Comparison of ENCODE assay signal across 26 cellular contexts in the genomic region with DNA sequence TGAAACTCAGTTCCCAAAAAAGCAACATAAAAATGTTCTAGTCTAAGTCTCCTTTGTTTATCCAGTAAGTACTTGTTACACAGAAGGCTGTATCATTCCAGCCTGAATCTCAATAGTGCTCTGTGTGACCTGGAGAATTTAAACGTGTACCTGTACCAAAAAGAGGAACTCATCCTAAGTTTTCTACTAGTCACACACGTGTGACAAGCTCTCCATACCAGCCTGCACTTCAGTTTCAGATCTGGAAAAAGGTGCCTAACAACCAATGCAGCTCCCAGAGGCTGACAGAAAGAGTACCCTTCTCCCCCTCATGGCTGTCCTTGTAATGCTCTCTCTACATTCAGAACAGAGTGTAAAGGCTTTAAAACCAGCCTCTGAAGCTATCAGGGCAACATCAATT. TPM values are rescaled to one million over a fixed set of nuclear protein-coding genes. Genes with fewer than 3 reads are reported as not detected.
"Had no signal": no experiment of that assay in that cellular context is flagged by ENCODE, and none has a peak within 500 bp of the region (broad histone marks: within the 10 kb centered on the region; RNA-seq: fewer than 3 reads in every experiment).

No MANE protein-coding gene starts in this region.

- H3K36me3 Mint-ChIP-seq: activated CD4-positive, alpha-beta memory T cell treated with anti-CD3 and anti-CD28 coated beads for 36 hours; activated naive CD8-positive, alpha-beta T cell treated with anti-CD3 and anti-CD28 coated beads, Interleukin-2, amount 10 ng/mL, durations not matched to agents 7 days and 5 days had no signal

- H3K4me3 ChIP-seq: gastrocnemius medialis, right lobe of liver, thyroid gland, upper lobe of right lung had no signal

- H3K4me3 Mint-ChIP-seq: activated CD4-positive, alpha-beta memory T cell treated with anti-CD3 and anti-CD28 coated beads for 36 hours; activated CD4-positive, alpha-beta T cell treated with anti-CD3 and anti-CD28 coated beads, Interleukin-2, amount 10 ng/mL, durations not matched to agents 24 days and 14 days; activated naive CD4-positive, alpha-beta T cell treated with anti-CD3 and anti-CD28 coated beads for 36 hours; activated naive CD8-positive, alpha-beta T cell treated with anti-CD3 and anti-CD28 coated beads, Interleukin-2, amount 10 ng/mL, durations not matched to agents 7 days and 5 days; activated T-helper 1 cell treated with anti-CD3 and anti-CD28 coated beads, Interleukin-12 subunit alpha, Interleukin-12 subunit beta, Interleukin-2, Interleukin-4 antibody, amounts not matched to agents 30 ng/mL and 10 ng/mL and 1 ng/mL, durations not matched to agents 14 hours and 24 hours and 36 hours; nephron; T-helper 1 cell treated with Interleukin-12 subunit alpha and Interleukin-12 subunit beta and Interleukin-4 antibody, amounts not matched to agents 30 μg/mL and 1 μg/mL, for 36 hours had no signal

- DNase-seq: activated CD4-positive, alpha-beta memory T cell treated with anti-CD3 and anti-CD28 coated beads for 36 hours; activated CD4-positive, alpha-beta T cell treated with anti-CD3 and anti-CD28 coated beads, Interleukin-2, amount 10 ng/mL, durations not matched to agents 24 days and 14 days; activated CD4-positive, CD25-positive, alpha-beta regulatory T cell treated with anti-CD3 and anti-CD28 coated beads, Interleukin-2, amount 50 U/mL, for 72 hours; activated CD8-positive, alpha-beta memory T cell treated with anti-CD3 and anti-CD28 coated beads, Interleukin-2, amount 50 U/mL, for 4 hours; activated effector memory CD4-positive, alpha-beta T cell treated with anti-CD3 and anti-CD28 coated beads, Interleukin-2, amount 50 U/mL, for 16 hours; activated naive CD4-positive, alpha-beta T cell treated with anti-CD3 and anti-CD28 coated beads for 36 hours; activated naive CD8-positive, alpha-beta T cell treated with anti-CD3 and anti-CD28 coated beads, Interleukin-2, amount 10 ng/mL, durations not matched to agents 7 days and 5 days; activated T-cell treated with anti-CD3 and anti-CD28 coated beads, Interleukin-2, amount 50 U/mL, for 1 hour; brain microvascular endothelial cell; effector memory CD4-positive, alpha-beta T cell; gastrocnemius medialis; glutamatergic neuron; islet precursor cell; left cardiac atrium; left ventricle myocardium superior; right lobe of liver; stimulated activated CD4-positive, alpha-beta T cell treated with anti-CD3 and anti-CD28 coated beads, Interleukin-2, amount 100 ng/mL, for 48 hours; stimulated activated naive CD8-positive, alpha-beta T cell treated with anti-CD3 and anti-CD28 coated beads, Interleukin-15, Interleukin-2, amounts not matched to agents 100 U/mL and 50 U/mL, for 24 hours; T-helper 9 cell; thyroid gland; upper lobe of right lung had no signal

- H3K27ac Mint-ChIP-seq: activated CD4-positive, alpha-beta memory T cell treated with anti-CD3 and anti-CD28 coated beads for 36 hours; activated CD4-positive, alpha-beta T cell treated with anti-CD3 and anti-CD28 coated beads, Interleukin-2, amount 10 ng/mL, durations not matched to agents 24 days and 14 days; activated naive CD4-positive, alpha-beta T cell treated with anti-CD3 and anti-CD28 coated beads for 36 hours; activated naive CD8-positive, alpha-beta T cell treated with anti-CD3 and anti-CD28 coated beads, Interleukin-2, amount 10 ng/mL, durations not matched to agents 7 days and 5 days; activated T-helper 1 cell treated with anti-CD3 and anti-CD28 coated beads, Interleukin-12 subunit alpha, Interleukin-12 subunit beta, Interleukin-2, Interleukin-4 antibody, amounts not matched to agents 30 ng/mL and 10 ng/mL and 1 ng/mL, durations not matched to agents 14 hours and 24 hours and 36 hours; nephron; T-helper 1 cell treated with Interleukin-12 subunit alpha and Interleukin-12 subunit beta and Interleukin-4 antibody, amounts not matched to agents 30 μg/mL and 1 μg/mL, for 36 hours had no signal

- H3K27me3 ChIP-seq: brain microvascular endothelial cell, gastrocnemius medialis, neutrophil, right lobe of liver, thyroid gland, upper lobe of right lung had no signal

- ATAC-seq: gastrocnemius medialis; left cardiac atrium; left ventricle myocardium superior; right lobe of liver; stimulated activated naive CD8-positive, alpha-beta T cell treated with anti-CD3 and anti-CD28 coated beads, Interleukin-15, Interleukin-2, amounts not matched to agents 100 U/mL and 50 U/mL, for 24 hours; upper lobe of right lung had no signal

- H3K9me3 Mint-ChIP-seq: activated CD4-positive, alpha-beta memory T cell treated with anti-CD3 and anti-CD28 coated beads for 36 hours; activated CD4-positive, alpha-beta T cell treated with anti-CD3 and anti-CD28 coated beads, Interleukin-2, amount 10 ng/mL, durations not matched to agents 24 days and 14 days; activated naive CD4-positive, alpha-beta T cell treated with anti-CD3 and anti-CD28 coated beads for 36 hours; activated naive CD8-positive, alpha-beta T cell treated with anti-CD3 and anti-CD28 coated beads, Interleukin-2, amount 10 ng/mL, durations not matched to agents 7 days and 5 days; activated T-helper 1 cell treated with anti-CD3 and anti-CD28 coated beads, Interleukin-12 subunit alpha, Interleukin-12 subunit beta, Interleukin-2, Interleukin-4 antibody, amounts not matched to agents 30 ng/mL and 10 ng/mL and 1 ng/mL, durations not matched to agents 14 hours and 24 hours and 36 hours; nephron; T-helper 1 cell treated with Interleukin-12 subunit alpha and Interleukin-12 subunit beta and Interleukin-4 antibody, amounts not matched to agents 30 μg/mL and 1 μg/mL, for 36 hours had no signal

- H3K4me1 Mint-ChIP-seq: activated CD4-positive, alpha-beta T cell treated with anti-CD3 and anti-CD28 coated beads, Interleukin-2, amount 10 ng/mL, durations not matched to agents 24 days and 14 days; activated naive CD8-positive, alpha-beta T cell treated with anti-CD3 and anti-CD28 coated beads, Interleukin-2, amount 10 ng/mL, durations not matched to agents 7 days and 5 days had no signal

- H3K27ac ChIP-seq: brain microvascular endothelial cell, gastrocnemius medialis, neutrophil, right lobe of liver, thyroid gland, upper lobe of right lung, VCaP had no signal

RNA-seq across cellular contexts. Expression of a gene that starts 27.4 kb away (rescaled TPM):
- total RNA-seq: activated CD4-positive, alpha-beta memory T cell treated with anti-CD3 and anti-CD28 coated beads for 36 hours; activated CD4-positive, alpha-beta T cell treated with anti-CD3 and anti-CD28 coated beads, Interleukin-2, amount 10 ng/mL, durations not matched to agents 24 days and 14 days; activated naive CD4-positive, alpha-beta T cell treated with anti-CD3 and anti-CD28 coated beads for 36 hours; activated T-helper 1 cell treated with anti-CD3 and anti-CD28 coated beads, Interleukin-12 subunit alpha, Interleukin-12 subunit beta, Interleukin-2, Interleukin-4 antibody, amounts not matched to agents 30 ng/mL and 10 ng/mL and 1 ng/mL, durations not matched to agents 14 hours and 24 hours and 36 hours had no signal
